In the genomic region with DNA sequence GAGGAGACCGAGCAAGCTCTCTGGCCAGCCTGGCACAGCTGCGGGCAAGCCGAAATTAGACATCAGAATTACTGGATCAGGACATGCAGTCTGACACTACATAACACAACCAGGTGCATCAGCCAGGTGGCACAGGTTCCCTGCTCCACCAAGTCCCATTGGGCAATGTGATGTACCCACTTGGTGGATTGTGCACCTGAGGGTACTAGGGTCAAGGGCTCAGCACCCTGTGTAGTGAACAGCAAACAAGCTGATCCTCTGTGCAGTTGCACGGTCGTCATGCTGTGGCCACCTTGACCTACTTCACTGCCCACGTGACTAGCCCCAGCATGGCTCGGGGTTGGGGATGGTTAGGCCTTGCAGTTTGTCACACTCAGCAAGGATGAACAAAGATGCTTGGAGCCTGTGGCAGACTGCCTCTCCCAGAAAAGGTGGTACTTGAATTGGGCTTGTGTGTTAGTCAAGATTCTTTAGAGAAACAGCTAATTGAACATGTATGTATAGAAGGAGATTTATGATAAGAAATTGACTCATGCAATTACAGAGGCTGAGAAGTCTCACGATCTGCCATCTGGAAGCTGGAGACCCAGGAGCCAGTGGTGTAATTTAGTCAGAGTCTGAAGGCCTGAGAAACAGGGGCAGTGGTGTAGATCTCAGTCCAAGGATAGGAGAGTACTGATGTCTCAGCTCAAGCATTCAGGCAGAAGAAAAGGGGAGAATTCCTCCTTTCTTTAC, we compare ENCODE assay signal across 2 cellular contexts.
TF ChIP-seq lines count a peak whose summit lies in the region.

No MANE protein-coding gene starts in this region.

TF ChIP-seq in HCT116, 20 proteins besides CTCF, POLR2A, EP300 and RAD21:
- TF ChIP-seq, protein P1, sequence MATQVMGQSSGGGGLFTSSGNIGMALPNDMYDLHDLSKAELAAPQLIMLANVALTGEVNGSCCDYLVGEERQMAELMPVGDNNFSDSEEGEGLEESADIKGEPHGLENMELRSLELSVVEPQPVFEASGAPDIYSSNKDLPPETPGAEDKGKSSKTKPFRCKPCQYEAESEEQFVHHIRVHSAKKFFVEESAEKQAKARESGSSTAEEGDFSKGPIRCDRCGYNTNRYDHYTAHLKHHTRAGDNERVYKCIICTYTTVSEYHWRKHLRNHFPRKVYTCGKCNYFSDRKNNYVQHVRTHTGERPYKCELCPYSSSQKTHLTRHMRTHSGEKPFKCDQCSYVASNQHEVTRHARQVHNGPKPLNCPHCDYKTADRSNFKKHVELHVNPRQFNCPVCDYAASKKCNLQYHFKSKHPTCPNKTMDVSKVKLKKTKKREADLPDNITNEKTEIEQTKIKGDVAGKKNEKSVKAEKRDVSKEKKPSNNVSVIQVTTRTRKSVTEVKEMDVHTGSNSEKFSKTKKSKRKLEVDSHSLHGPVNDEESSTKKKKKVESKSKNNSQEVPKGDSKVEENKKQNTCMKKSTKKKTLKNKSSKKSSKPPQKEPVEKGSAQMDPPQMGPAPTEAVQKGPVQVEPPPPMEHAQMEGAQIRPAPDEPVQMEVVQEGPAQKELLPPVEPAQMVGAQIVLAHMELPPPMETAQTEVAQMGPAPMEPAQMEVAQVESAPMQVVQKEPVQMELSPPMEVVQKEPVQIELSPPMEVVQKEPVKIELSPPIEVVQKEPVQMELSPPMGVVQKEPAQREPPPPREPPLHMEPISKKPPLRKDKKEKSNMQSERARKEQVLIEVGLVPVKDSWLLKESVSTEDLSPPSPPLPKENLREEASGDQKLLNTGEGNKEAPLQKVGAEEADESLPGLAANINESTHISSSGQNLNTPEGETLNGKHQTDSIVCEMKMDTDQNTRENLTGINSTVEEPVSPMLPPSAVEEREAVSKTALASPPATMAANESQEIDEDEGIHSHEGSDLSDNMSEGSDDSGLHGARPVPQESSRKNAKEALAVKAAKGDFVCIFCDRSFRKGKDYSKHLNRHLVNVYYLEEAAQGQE (IDR thresholded peaks at IDR 0.05; ENCODE audit: low read depth): no peak
- TF ChIP-seq CEBPB (IDR thresholded peaks at IDR 0.05; ENCODE audit: low read depth) (no peak), ZNF274 (IDR thresholded peaks at IDR 0.05; ENCODE audit: low read depth, low read length) (no peak), TCF7L2 (IDR thresholded peaks at IDR 0.05; ENCODE audit: borderline replicate concordance, extremely low read depth, insufficient read depth, insufficient read length) (no peak), SRF (IDR thresholded peaks at IDR 0.05; ENCODE audit: low read depth) (no peak), POLR2AphosphoS5 (IDR thresholded peaks at IDR 0.05; ENCODE audit: low read depth, low read length) (no peak), FOSL1 (IDR thresholded peaks at IDR 0.05; ENCODE audit: low read depth) (no peak), EZH2 (IDR thresholded peaks at IDR 0.05) (no peak), ZFX (IDR thresholded peaks at IDR 0.05) (no peak), JUND (IDR thresholded peaks at IDR 0.05) (no peak), EZH2phosphoT487 (IDR thresholded peaks at IDR 0.05; ENCODE audit: borderline replicate concordance) (no peak), YY1 (IDR thresholded peaks at IDR 0.05; ENCODE audit: extremely low read depth, insufficient replicate concordance, low read depth, low read length) (no peak), SIN3A (IDR thresholded peaks at IDR 0.05; ENCODE audit: low read depth) (no peak), SP1 (IDR thresholded peaks at IDR 0.05; ENCODE audit: low read depth) (no peak), CBX3 (IDR thresholded peaks at IDR 0.05; ENCODE audit: low read depth) (no peak), ELF1 (IDR thresholded peaks at IDR 0.05; ENCODE audit: borderline replicate concordance, low read depth) (no peak)
- TF ChIP-seq, protein P2, sequence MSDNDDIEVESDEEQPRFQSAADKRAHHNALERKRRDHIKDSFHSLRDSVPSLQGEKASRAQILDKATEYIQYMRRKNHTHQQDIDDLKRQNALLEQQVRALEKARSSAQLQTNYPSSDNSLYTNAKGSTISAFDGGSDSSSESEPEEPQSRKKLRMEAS (IDR thresholded peaks at IDR 0.05): no peak
- TF ChIP-seq, protein P3, sequence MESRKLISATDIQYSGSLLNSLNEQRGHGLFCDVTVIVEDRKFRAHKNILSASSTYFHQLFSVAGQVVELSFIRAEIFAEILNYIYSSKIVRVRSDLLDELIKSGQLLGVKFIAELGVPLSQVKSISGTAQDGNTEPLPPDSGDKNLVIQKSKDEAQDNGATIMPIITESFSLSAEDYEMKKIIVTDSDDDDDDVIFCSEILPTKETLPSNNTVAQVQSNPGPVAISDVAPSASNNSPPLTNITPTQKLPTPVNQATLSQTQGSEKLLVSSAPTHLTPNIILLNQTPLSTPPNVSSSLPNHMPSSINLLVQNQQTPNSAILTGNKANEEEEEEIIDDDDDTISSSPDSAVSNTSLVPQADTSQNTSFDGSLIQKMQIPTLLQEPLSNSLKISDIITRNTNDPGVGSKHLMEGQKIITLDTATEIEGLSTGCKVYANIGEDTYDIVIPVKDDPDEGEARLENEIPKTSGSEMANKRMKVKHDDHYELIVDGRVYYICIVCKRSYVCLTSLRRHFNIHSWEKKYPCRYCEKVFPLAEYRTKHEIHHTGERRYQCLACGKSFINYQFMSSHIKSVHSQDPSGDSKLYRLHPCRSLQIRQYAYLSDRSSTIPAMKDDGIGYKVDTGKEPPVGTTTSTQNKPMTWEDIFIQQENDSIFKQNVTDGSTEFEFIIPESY (IDR thresholded peaks at IDR 0.05; ENCODE audit: extremely low read depth, insufficient replicate concordance, low read length): no peak
- TF ChIP-seq, protein P4, sequence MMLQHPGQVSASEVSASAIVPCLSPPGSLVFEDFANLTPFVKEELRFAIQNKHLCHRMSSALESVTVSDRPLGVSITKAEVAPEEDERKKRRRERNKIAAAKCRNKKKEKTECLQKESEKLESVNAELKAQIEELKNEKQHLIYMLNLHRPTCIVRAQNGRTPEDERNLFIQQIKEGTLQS (IDR thresholded peaks at IDR 0.05): no peak

TF ChIP-seq in K562, 482 proteins besides CTCF, POLR2A, EP300 and RAD21 (continued from another document):
- TF ChIP-seq, protein P5, sequence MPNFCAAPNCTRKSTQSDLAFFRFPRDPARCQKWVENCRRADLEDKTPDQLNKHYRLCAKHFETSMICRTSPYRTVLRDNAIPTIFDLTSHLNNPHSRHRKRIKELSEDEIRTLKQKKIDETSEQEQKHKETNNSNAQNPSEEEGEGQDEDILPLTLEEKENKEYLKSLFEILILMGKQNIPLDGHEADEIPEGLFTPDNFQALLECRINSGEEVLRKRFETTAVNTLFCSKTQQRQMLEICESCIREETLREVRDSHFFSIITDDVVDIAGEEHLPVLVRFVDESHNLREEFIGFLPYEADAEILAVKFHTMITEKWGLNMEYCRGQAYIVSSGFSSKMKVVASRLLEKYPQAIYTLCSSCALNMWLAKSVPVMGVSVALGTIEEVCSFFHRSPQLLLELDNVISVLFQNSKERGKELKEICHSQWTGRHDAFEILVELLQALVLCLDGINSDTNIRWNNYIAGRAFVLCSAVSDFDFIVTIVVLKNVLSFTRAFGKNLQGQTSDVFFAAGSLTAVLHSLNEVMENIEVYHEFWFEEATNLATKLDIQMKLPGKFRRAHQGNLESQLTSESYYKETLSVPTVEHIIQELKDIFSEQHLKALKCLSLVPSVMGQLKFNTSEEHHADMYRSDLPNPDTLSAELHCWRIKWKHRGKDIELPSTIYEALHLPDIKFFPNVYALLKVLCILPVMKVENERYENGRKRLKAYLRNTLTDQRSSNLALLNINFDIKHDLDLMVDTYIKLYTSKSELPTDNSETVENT (CRISPR knock-in tag; IDR thresholded peaks at IDR 0.05): no peak
- TF ChIP-seq ZNF263 (CRISPR knock-in tag; IDR thresholded peaks at IDR 0.05; ENCODE audit: borderline replicate concordance) (0 out of 2 replicates have a peak, but pooled peaks have one; percentile 21), POU5F1 (IDR thresholded peaks at IDR 0.05; ENCODE audit: borderline replicate concordance, low read depth, low read length, partially characterized antibody) (no peak), KDM2B (CRISPR knock-in tag; IDR thresholded peaks at IDR 0.05) (no peak)
- TF ChIP-seq, protein P6, sequence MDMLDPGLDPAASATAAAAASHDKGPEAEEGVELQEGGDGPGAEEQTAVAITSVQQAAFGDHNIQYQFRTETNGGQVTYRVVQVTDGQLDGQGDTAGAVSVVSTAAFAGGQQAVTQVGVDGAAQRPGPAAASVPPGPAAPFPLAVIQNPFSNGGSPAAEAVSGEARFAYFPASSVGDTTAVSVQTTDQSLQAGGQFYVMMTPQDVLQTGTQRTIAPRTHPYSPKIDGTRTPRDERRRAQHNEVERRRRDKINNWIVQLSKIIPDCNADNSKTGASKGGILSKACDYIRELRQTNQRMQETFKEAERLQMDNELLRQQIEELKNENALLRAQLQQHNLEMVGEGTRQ (CRISPR knock-in tag; IDR thresholded peaks at IDR 0.05): peak; percentile 44
- TF ChIP-seq, protein P7, sequence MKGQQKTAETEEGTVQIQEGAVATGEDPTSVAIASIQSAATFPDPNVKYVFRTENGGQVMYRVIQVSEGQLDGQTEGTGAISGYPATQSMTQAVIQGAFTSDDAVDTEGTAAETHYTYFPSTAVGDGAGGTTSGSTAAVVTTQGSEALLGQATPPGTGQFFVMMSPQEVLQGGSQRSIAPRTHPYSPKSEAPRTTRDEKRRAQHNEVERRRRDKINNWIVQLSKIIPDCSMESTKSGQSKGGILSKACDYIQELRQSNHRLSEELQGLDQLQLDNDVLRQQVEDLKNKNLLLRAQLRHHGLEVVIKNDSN (CRISPR knock-in tag; IDR thresholded peaks at IDR 0.05): 0 out of 2 replicates have a peak, but pooled peaks have one; percentile 26
- TF ChIP-seq, protein P8, sequence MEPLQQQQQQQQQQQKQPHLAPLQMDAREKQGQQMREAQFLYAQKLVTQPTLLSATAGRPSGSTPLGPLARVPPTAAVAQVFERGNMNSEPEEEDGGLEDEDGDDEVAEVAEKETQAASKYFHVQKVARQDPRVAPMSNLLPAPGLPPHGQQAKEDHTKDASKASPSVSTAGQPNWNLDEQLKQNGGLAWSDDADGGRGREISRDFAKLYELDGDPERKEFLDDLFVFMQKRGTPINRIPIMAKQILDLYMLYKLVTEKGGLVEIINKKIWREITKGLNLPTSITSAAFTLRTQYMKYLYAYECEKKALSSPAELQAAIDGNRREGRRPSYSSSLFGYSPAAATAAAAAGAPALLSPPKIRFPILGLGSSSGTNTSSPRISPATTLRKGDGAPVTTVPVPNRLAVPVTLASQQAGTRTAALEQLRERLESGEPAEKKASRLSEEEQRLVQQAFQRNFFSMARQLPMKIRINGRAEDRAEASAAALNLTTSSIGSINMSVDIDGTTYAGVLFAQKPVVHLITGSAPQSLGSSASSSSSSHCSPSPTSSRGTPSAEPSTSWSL (CRISPR knock-in tag; IDR thresholded peaks at IDR 0.05; ENCODE audit: borderline replicate concordance): no peak
- TF ChIP-seq, protein P9, sequence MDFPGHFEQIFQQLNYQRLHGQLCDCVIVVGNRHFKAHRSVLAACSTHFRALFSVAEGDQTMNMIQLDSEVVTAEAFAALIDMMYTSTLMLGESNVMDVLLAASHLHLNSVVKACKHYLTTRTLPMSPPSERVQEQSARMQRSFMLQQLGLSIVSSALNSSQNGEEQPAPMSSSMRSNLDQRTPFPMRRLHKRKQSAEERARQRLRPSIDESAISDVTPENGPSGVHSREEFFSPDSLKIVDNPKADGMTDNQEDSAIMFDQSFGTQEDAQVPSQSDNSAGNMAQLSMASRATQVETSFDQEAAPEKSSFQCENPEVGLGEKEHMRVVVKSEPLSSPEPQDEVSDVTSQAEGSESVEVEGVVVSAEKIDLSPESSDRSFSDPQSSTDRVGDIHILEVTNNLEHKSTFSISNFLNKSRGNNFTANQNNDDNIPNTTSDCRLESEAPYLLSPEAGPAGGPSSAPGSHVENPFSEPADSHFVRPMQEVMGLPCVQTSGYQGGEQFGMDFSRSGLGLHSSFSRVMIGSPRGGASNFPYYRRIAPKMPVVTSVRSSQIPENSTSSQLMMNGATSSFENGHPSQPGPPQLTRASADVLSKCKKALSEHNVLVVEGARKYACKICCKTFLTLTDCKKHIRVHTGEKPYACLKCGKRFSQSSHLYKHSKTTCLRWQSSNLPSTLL (IDR thresholded peaks at IDR 0.05): no peak
